ENCODE assay signal across 1 cellular context in genomic region chr17:43402567-43402966, GRCh38.
TF ChIP-seq lines count a peak whose summit lies in the region.

No MANE protein-coding gene starts in this region.

TF ChIP-seq in HepG2, 621 proteins besides CTCF, POLR2A, EP300 and RAD21 (continued from another document and continues in another):
- TF ChIP-seq CBX5 (CRISPR knock-in tag; IDR thresholded peaks at IDR 0.05; ENCODE audit: borderline replicate concordance) (no peak), GLI4 (CRISPR knock-in tag; IDR thresholded peaks at IDR 0.05; ENCODE audit: borderline replicate concordance) (no peak), AGO2 (optimal IDR thresholded peaks at IDR 0.05; ENCODE audit: low read depth, low read length) (no peak), ZNF441 (CRISPR knock-in tag; IDR thresholded peaks at IDR 0.05; ENCODE audit: borderline replicate concordance) (no peak), ZNF101 (CRISPR knock-in tag; IDR thresholded peaks at IDR 0.05; ENCODE audit: borderline replicate concordance, low read depth) (no peak), DMAP1 (CRISPR knock-in tag; IDR thresholded peaks at IDR 0.05) (no peak), CBFB (CRISPR knock-in tag; IDR thresholded peaks at IDR 0.05) (no peak), MATR3 (CRISPR knock-in tag; IDR thresholded peaks at IDR 0.05) (no peak), XBP1 (CRISPR knock-in tag; IDR thresholded peaks at IDR 0.05) (no peak), BRCA1 (CRISPR knock-in tag; IDR thresholded peaks at IDR 0.05) (no peak), JUN (CRISPR knock-in tag; IDR thresholded peaks at IDR 0.05) (no peak), SP140L (CRISPR knock-in tag; IDR thresholded peaks at IDR 0.05; ENCODE audit: borderline replicate concordance) (no peak), ZSCAN20 (CRISPR knock-in tag; IDR thresholded peaks at IDR 0.05; ENCODE audit: borderline replicate concordance) (no peak), PAX8 (CRISPR knock-in tag; IDR thresholded peaks at IDR 0.05; ENCODE audit: borderline replicate concordance) (no peak), CEBPB (IDR thresholded peaks at IDR 0.05; ENCODE audit: borderline replicate concordance, low read depth, low read length) (no peak), ZNF709 (CRISPR knock-in tag; IDR thresholded peaks at IDR 0.05) (no peak), IRX3 (CRISPR knock-in tag; IDR thresholded peaks at IDR 0.05; ENCODE audit: borderline replicate concordance, low read depth) (no peak), LCORL (IDR thresholded peaks at IDR 0.05) (no peak), LCORL (CRISPR knock-in tag; IDR thresholded peaks at IDR 0.05) (peak; percentile 72), FOSL1 (CRISPR knock-in tag; IDR thresholded peaks at IDR 0.05; ENCODE audit: borderline replicate concordance) (no peak), AHDC1 (CRISPR knock-in tag; IDR thresholded peaks at IDR 0.05; ENCODE audit: borderline replicate concordance) (no peak), MTA1 (CRISPR knock-in tag; IDR thresholded peaks at IDR 0.05; ENCODE audit: borderline replicate concordance) (no peak), MLX (CRISPR knock-in tag; IDR thresholded peaks at IDR 0.05) (no peak), ZNF546 (CRISPR knock-in tag; conservative IDR thresholded peaks at IDR 0.05) (0 out of 2 replicates have a peak, but pooled peaks have one; percentile 32), ZNF12 (CRISPR knock-in tag; IDR thresholded peaks at IDR 0.05) (no peak), KLF11 (CRISPR knock-in tag; IDR thresholded peaks at IDR 0.05) (no peak), PREB (CRISPR knock-in tag; IDR thresholded peaks at IDR 0.05) (no peak), FOXK1 (CRISPR knock-in tag; IDR thresholded peaks at IDR 0.05; ENCODE audit: borderline replicate concordance, low read depth) (no peak), PRDM10 (CRISPR knock-in tag; IDR thresholded peaks at IDR 0.05; ENCODE audit: low read depth) (no peak), EED (CRISPR knock-in tag; IDR thresholded peaks at IDR 0.05) (no peak), KDM5A (IDR thresholded peaks at IDR 0.05; ENCODE audit: borderline replicate concordance, low read length) (no peak), NR3C1 (CRISPR knock-in tag; IDR thresholded peaks at IDR 0.05) (no peak), ZNF674 (CRISPR knock-in tag; IDR thresholded peaks at IDR 0.05; ENCODE audit: low read depth) (no peak), SMARCE1 (IDR thresholded peaks at IDR 0.05; ENCODE audit: borderline replicate concordance) (no peak), ATF7-NPFF (CRISPR knock-in tag; IDR thresholded peaks at IDR 0.05; ENCODE audit: low read depth) (no peak), KLF15 (CRISPR knock-in tag; IDR thresholded peaks at IDR 0.05; ENCODE audit: borderline replicate concordance) (no peak), HOXA9 (CRISPR knock-in tag; IDR thresholded peaks at IDR 0.05; ENCODE audit: borderline replicate concordance) (no peak), U2AF2 (IDR thresholded peaks at IDR 0.05; ENCODE audit: low read depth, low read length) (no peak), ZNF275 (CRISPR knock-in tag; IDR thresholded peaks at IDR 0.05; ENCODE audit: borderline replicate concordance) (no peak), MIER3 (CRISPR knock-in tag; IDR thresholded peaks at IDR 0.05; ENCODE audit: borderline replicate concordance) (peak; percentile 32; the same call in 1 of the 2 replicates), AGO1 (IDR thresholded peaks at IDR 0.05; ENCODE audit: low read depth, low read length, poor library complexity, severe bottlenecking) (no peak), SP2 (CRISPR knock-in tag; IDR thresholded peaks at IDR 0.05) (no peak), TEAD2 (CRISPR knock-in tag; IDR thresholded peaks at IDR 0.05) (no peak), ZNF205 (CRISPR knock-in tag; IDR thresholded peaks at IDR 0.05) (no peak), ZNF138 (CRISPR knock-in tag; IDR thresholded peaks at IDR 0.05; ENCODE audit: low read depth) (no peak), ZNF331 (CRISPR knock-in tag; IDR thresholded peaks at IDR 0.05) (0 out of 2 replicates have a peak, but pooled peaks have one; percentile 35), CSRNP1 (CRISPR knock-in tag; IDR thresholded peaks at IDR 0.05) (no peak), ARNT2 (CRISPR knock-in tag; IDR thresholded peaks at IDR 0.05; ENCODE audit: low read depth) (no peak), ATF7 (IDR thresholded peaks at IDR 0.05) (no peak), ATF7 (CRISPR knock-in tag; IDR thresholded peaks at IDR 0.05) (no peak), SALL2 (CRISPR knock-in tag; IDR thresholded peaks at IDR 0.05) (no peak), TERF1 (CRISPR knock-in tag; IDR thresholded peaks at IDR 0.05) (no peak), ZNF75D (CRISPR knock-in tag; IDR thresholded peaks at IDR 0.05; ENCODE audit: borderline replicate concordance) (no peak), KAT8 (CRISPR knock-in tag; IDR thresholded peaks at IDR 0.05) (0 out of 2 replicates have a peak, but pooled peaks have one; percentile 45)
- TF ChIP-seq, protein P1, sequence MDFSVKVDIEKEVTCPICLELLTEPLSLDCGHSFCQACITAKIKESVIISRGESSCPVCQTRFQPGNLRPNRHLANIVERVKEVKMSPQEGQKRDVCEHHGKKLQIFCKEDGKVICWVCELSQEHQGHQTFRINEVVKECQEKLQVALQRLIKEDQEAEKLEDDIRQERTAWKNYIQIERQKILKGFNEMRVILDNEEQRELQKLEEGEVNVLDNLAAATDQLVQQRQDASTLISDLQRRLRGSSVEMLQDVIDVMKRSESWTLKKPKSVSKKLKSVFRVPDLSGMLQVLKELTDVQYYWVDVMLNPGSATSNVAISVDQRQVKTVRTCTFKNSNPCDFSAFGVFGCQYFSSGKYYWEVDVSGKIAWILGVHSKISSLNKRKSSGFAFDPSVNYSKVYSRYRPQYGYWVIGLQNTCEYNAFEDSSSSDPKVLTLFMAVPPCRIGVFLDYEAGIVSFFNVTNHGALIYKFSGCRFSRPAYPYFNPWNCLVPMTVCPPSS (IDR thresholded peaks at IDR 0.05), result no peak
- TF ChIP-seq, protein P2, sequence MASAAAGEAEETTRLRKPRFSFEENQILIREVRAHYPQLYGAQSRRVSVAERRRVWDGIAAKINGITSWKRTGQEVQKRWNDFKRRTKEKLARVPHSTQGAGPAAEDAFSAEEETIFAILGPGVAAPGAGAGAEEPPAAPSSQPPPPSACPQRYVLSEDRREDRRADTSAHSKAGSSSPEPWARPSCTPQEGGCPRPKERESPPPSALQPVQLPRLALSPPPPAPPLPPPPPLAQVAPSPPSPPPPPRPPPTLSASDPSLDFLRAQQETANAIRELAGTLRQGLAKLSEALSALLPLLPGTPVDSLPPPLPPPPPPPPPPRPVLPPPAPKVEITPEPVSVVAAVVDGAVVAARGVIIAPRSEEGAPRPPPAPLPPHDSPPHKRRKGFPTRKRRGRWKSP (CRISPR knock-in tag; IDR thresholded peaks at IDR 0.05), result no peak
